ENCODE assay signal across 10 cellular contexts in genomic region chr15:62307551-62307950, GRCh38.
DNase-seq lines count a peak whose midpoint lies in the region; ATAC-seq and TF ChIP-seq lines count a peak whose summit lies in the region.
"Had no signal": no experiment of that assay in that cellular context is flagged by ENCODE, and none has a peak within 500 bp of the region (broad histone marks: within the 10 kb centered on the region; RNA-seq: fewer than 3 reads in every experiment).

No MANE protein-coding gene starts in this region.

- H3K27me3 ChIP-seq in upper lobe of right lung, result no peaks in the 10 kb centered on the region

- ATAC-seq in upper lobe of right lung, result no peak
- ATAC-seq in left colon, result no peak
- no peak for ATAC-seq in HG03565 (IDR thresholded peaks at IDR 0.05; ENCODE audit: unreplicated experiment)

- CTCF ChIA-PET in AG04449 (lab: Yijun Ruan, JAX), result interaction anchor here (0.7 to 2.8 kb wide), 36 partner anchors 8 to 787 kb away, joined by 3 to 30 read pairs (median 4); no protein-coding TSS in a partner anchor

- DNase-seq in AG04449 (ENCODE audit: low read depth, low spot score) (peak; percentile 59), HT1080 (ENCODE audit: low read depth) (peak; percentile 86), astrocyte of the hippocampus (ENCODE audit: low read depth, low spot score) (peak; percentile 44), iris pigment epithelial cell (ENCODE audit: low read depth) (peak; percentile 67), SW 1271 (lab: John Stamatoyannopoulos, UW) (no peak), upper lobe of right lung (no peak), left colon (no peak)
- DNase-seq: T-helper 9 cell had no signal

- POLR2A ChIA-PET in AG04449 (lab: Yijun Ruan, JAX), result no interaction called here

- H3K4me1 ChIP-seq in upper lobe of right lung, result no peaks in the 10 kb centered on the region

- H3K27ac ChIP-seq in upper lobe of right lung, result no peak overlapping the region
- H3K27ac ChIP-seq: PC-9 had no signal

- intact Hi-C loops in upper lobe of right lung (cut with DNase I), result no loop called here
- intact Hi-C loops in left colon (cut with DNase I, micrococcal nuclease), result no loop called here

- no peaks in the 10 kb centered on the region for H3K36me3 ChIP-seq in upper lobe of right lung

- TF ChIP-seq CTCF in AG04449 (IDR thresholded peaks at IDR 0.05; ENCODE audit: insufficient read depth, low read length, missing control alignments), result no peak
- TF ChIP-seq CTCF in upper lobe of right lung (IDR thresholded peaks at IDR 0.05), result no peak

- H3K4me3 ChIP-seq in AG04449 (ENCODE audit: low read depth, low read length) (no peak overlapping the region), upper lobe of right lung (no peak overlapping the region)
- H3K4me3 ChIP-seq: PC-9 had no signal

- no peaks in the 10 kb centered on the region for H3K9me3 ChIP-seq in upper lobe of right lung

Comparison
In these comparisons a context has a peak if more than half of its experiments do, and no peak if none do; other contexts are left out.
1. DNase-seq: peak in AG04449 (single experiment), HT1080 (single experiment), astrocyte of the hippocampus (single experiment) and iris pigment epithelial cell (single experiment); none in SW 1271 (0 of 2), upper lobe of right lung (single experiment) and left colon (0 of 2).